In the genomic region with DNA sequence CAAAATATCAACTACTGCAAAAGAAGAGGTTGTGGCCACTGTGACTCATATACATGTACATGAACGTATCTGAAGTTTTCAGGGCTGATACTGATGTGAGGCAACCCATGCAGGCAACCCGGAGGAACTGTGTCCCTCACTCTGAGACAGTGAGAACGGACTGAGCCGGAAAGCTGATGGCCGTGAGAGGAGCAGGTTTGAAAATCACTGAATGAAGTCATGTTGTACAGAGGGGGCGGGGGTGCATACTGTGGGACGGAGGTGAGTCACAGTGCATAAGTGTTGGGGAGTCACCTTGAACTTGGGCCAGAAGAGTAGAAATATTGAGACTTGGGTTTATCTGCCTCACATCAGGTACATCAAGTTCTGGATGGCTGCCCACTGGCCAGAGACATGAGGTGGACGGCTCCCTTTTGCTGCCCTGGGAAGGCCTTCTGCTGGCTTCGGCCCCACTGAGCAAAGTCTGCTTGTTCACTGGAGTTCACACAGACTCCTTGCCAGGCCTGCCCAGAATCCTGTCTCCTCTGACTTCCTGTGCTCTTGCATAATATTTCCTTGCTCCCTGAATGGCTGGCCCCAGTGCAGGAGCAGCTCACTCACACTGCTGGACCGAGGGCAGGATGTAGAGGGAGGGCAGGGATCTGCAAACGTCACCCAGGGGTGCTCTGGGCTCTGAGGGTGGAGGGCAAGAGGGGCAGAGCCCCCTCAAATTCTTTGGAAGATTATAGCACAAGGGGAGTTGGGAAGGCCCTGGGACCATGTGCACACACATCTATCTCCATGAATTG, we compare ENCODE assay signal across 9 cellular contexts. TPM values are rescaled to one million over a fixed set of nuclear protein-coding genes. Genes with fewer than 3 reads are reported as not detected.
DNase-seq lines count a peak whose midpoint lies in the region; ATAC-seq and TF ChIP-seq lines count a peak whose summit lies in the region.
"Had no signal": no experiment of that assay in that cellular context is flagged by ENCODE, and none has a peak within 500 bp of the region (broad histone marks: within the 10 kb centered on the region; RNA-seq: fewer than 3 reads in every experiment).

No MANE protein-coding gene starts in this region.

- DNase-seq in HFFc6 (peak; percentile 96), SK-N-MC (ENCODE audit: low read depth, low spot score) (no peak), fibroblast of peridontal ligament (ENCODE audit: extremely low read depth) (peak; percentile 91), prostate gland (ENCODE audit: low spot score) (peak; percentile 93), GDM1 (lab: John Stamatoyannopoulos, UW) (no peak), OCI-M2 (lab: John Stamatoyannopoulos, UW; ENCODE audit: unreplicated experiment) (no peak), superior temporal gyrus (ENCODE audit: extremely low spot score) (no peak)

- no peaks in the 10 kb centered on the region for H3K9me3 ChIP-seq in SK-N-MC (ENCODE audit: low read depth, low read length)
- H3K9me3 ChIP-seq in prostate gland, result no peaks in the 10 kb centered on the region

- intact Hi-C loops in prostate gland (cut with DNase I), result no loop called here

- H3K9me3 Mint-ChIP-seq in HFFc6, result 0 out of 2 replicates have a peak, but pooled peaks cover 6% of the 10 kb centered on the region
- H3K9me3 Mint-ChIP-seq: T-helper 1 cell treated with Interleukin-12 subunit alpha and Interleukin-12 subunit beta and Interleukin-4 antibody, amounts not matched to agents 30 μg/mL and 1 μg/mL, for 36 hours had no signal

- no peaks in the 10 kb centered on the region; the same call in 1 of the 2 replicates for H3K27me3 Mint-ChIP-seq in HFFc6 (ENCODE audit: insufficient read depth)

- no peak overlapping the region for H3K9ac ChIP-seq in SK-N-MC (ENCODE audit: insufficient read length)

- H3K27me3 ChIP-seq in prostate gland (replicated peaks; ENCODE audit: insufficient read depth), result no peaks in the 10 kb centered on the region

- H3K4me3 Mint-ChIP-seq in HFFc6, result peak overlapping the region; percentile 81
- H3K4me3 Mint-ChIP-seq: T-helper 1 cell treated with Interleukin-12 subunit alpha and Interleukin-12 subunit beta and Interleukin-4 antibody, amounts not matched to agents 30 μg/mL and 1 μg/mL, for 36 hours had no signal

- H3K36me3 ChIP-seq in SK-N-MC (ENCODE audit: insufficient read depth, low read length) (no peaks in the 10 kb centered on the region), prostate gland (no peaks in the 10 kb centered on the region)

- H3K27ac ChIP-seq in SK-N-MC (peak overlapping the region; percentile 29), prostate gland (peak overlapping the region; percentile 72 to 75)

- peak overlapping the region; percentile 26; the same call in 1 of the 2 replicates for H3K4me3 ChIP-seq in SK-N-MC
- no peak overlapping the region for H3K4me3 ChIP-seq in prostate gland

- peak overlapping the region; percentile 96 for H3K27ac Mint-ChIP-seq in HFFc6
- H3K27ac Mint-ChIP-seq: T-helper 1 cell treated with Interleukin-12 subunit alpha and Interleukin-12 subunit beta and Interleukin-4 antibody, amounts not matched to agents 30 μg/mL and 1 μg/mL, for 36 hours had no signal

- peaks cover 17% of the 10 kb centered on the region for H3K36me3 Mint-ChIP-seq in HFFc6 (ENCODE audit: low read depth)

- peaks cover 20% of the 10 kb centered on the region for H3K4me1 ChIP-seq in prostate gland (replicated peaks)

- no peak for ATAC-seq in GM19452 (IDR thresholded peaks at IDR 0.05; ENCODE audit: unreplicated experiment)

- peaks cover 87% of the 10 kb centered on the region for H3K4me1 Mint-ChIP-seq in HFFc6 (ENCODE audit: low read depth)

- 22% methylated on average over 11 of the region's 11 CpGs for WGBS in prostate gland

- no peak for TF ChIP-seq POLR2A in prostate gland (IDR thresholded peaks at IDR 0.05)

- TF ChIP-seq CTCF in HFFc6 (IDR thresholded peaks at IDR 0.05) (no peak), prostate gland (IDR thresholded peaks at IDR 0.05) (no peak)

RNA-seq across cellular contexts. Expression of gene EPAS1, which starts 18.1 kb away (rescaled TPM):
- total RNA-seq in HFFc6 (2021; fragmentation: NEBNext Ultra II Directional; extraction: Animal tissue kit (Norgen Biotek cat#: 25700)), result 100 to 1,000 TPM in 4 of 6 experiments, 10 to 100 TPM in 2; 93.5 to 115 (median 101) TPM
- total RNA-seq in prostate gland, result 100 to 1,000 TPM; 109 to 356 TPM

Comparison
In these comparisons a context has a peak if more than half of its experiments do, and no peak if none do; other contexts are left out.
1. DNase-seq: peak in HFFc6 (single experiment), fibroblast of peridontal ligament (single experiment) and prostate gland (single experiment); none in SK-N-MC (single experiment), GDM1 (single experiment), OCI-M2 (single experiment) and superior temporal gyrus (single experiment).